In genomic region chr3:32194653-32195052, GRCh38 we compare ENCODE assay signal across 2 cellular contexts.
TF ChIP-seq lines count a peak whose summit lies in the region.

No MANE protein-coding gene starts in this region.

TF ChIP-seq in GM23338, 12 proteins besides CTCF, POLR2A, EP300 and RAD21 (continued from another document):
- TF ChIP-seq ETS1 (IDR thresholded peaks at IDR 0.05), result no peak
- no peak for TF ChIP-seq POLR2AphosphoS5 (IDR thresholded peaks at IDR 0.05; ENCODE audit: low read depth)
- no peak for TF ChIP-seq STAT1 (IDR thresholded peaks at IDR 0.05; ENCODE audit: unreplicated experiment)
- TF ChIP-seq JUNB (IDR thresholded peaks at IDR 0.05; ENCODE audit: unreplicated experiment), result no peak
- TF ChIP-seq CREB1 (CRISPR knock-in tag; IDR thresholded peaks at IDR 0.05; ENCODE audit: low read depth), result no peak
- TF ChIP-seq ZNF462 (CRISPR knock-in tag; IDR thresholded peaks at IDR 0.05), result no peak
- TF ChIP-seq EZH2phosphoT487 (IDR thresholded peaks at IDR 0.05; ENCODE audit: unreplicated experiment), result no peak
- no peak for TF ChIP-seq ZNF114 (CRISPR knock-in tag; IDR thresholded peaks at IDR 0.05)
- no peak for TF ChIP-seq REST (IDR thresholded peaks at IDR 0.05; ENCODE audit: unreplicated experiment)

TF ChIP-seq in K562, 482 proteins besides CTCF, POLR2A, EP300 and RAD21:
- TF ChIP-seq PBX2 (CRISPR knock-in tag; IDR thresholded peaks at IDR 0.05; ENCODE audit: low read depth) (no peak), PBX2 (tag; conservative IDR thresholded peaks at IDR 0.05; ENCODE audit: low read depth) (peak; percentile 47), PTRF (tag; IDR thresholded peaks at IDR 0.05) (no peak), MEIS2 (IDR thresholded peaks at IDR 0.05; ENCODE audit: partially characterized antibody) (peak; percentile 20), SMAD4 (CRISPR knock-in tag; conservative IDR thresholded peaks at IDR 0.05) (no peak), BRF2 (IDR thresholded peaks at IDR 0.05; ENCODE audit: borderline replicate concordance, insufficient read depth, insufficient read length) (no peak)
